ENCODE assay signal across 12 cellular contexts in genomic region chr1:231032963-231033362, GRCh38.
"Had no signal": no experiment of that assay in that cellular context is flagged by ENCODE, and none has a peak within 500 bp of the region (broad histone marks: within the 10 kb centered on the region; RNA-seq: fewer than 3 reads in every experiment).

No MANE protein-coding gene starts in this region.

- H3K9me3 ChIP-seq: body of pancreas, neutrophil, thyroid gland, vagina had no signal

- DNase-seq: activated CD4-positive, alpha-beta T cell treated with anti-CD3 and anti-CD28 coated beads for 48 hours; activated naive CD4-positive, alpha-beta T cell treated with anti-CD3 and anti-CD28 coated beads, Interleukin-2, amount 50 U/mL, for 16 hours; amniotic stem cell; body of pancreas; erythroblast; hypothalamus; naive thymus-derived CD8-positive, alpha-beta T cell; T1000; thyroid gland had no signal

- H3K4me3 ChIP-seq: body of pancreas, lung, thyroid gland, vagina had no signal

- H3K36me3 ChIP-seq: neutrophil, thyroid gland, vagina had no signal

- H3K27ac ChIP-seq: body of pancreas, neutrophil, thyroid gland, vagina had no signal

- H3K4me1 ChIP-seq: thyroid gland had no signal

- H3K27me3 ChIP-seq: body of pancreas, thyroid gland, vagina had no signal
